10 cellular contexts compared by ENCODE assay signal in the genomic region with DNA sequence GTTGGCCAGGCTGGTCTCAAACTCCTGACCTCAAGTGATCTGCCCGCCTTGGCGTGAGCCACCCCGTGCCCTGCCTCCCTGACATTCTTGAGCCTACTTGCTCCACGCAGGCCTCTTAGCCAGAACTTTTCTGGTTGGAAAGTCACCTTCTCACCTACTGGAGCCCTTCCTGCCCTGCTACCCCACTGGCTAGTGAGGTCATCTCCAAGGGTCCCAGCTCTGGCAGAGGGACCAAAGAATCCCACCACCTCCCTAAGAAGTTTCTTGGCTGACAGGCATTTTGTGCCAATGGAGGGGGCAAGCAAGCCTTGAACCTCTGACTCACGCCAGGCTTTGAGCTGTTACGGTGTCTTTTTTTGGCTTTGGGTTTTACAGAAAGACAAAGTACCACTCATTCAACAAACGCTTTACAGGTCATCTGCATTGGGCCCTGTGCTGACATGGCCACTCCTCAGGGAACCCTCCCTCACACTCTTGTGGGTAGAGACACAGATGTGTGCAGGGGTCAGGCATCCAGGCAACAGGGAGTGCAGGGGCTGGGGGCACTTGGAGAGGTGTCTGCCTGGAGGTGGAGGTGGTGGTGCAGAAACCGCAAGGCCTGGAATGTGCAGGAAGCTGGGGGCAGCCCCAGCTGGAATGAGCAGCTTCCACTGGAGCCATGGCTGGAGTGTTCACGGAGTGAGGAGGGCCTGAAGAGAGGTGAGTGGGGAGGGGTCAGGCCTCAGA. TPM values are rescaled to one million over a fixed set of nuclear protein-coding genes. Genes with fewer than 3 reads are reported as not detected.
DNase-seq lines count a peak whose midpoint lies in the region; ATAC-seq, FAIRE-seq and TF ChIP-seq lines count a peak whose summit lies in the region.
"Had no signal": no experiment of that assay in that cellular context is flagged by ENCODE, and none has a peak within 500 bp of the region (broad histone marks: within the 10 kb centered on the region; RNA-seq: fewer than 3 reads in every experiment).

No MANE protein-coding gene starts in this region.

- no peak for DNase-seq in CD4-positive, alpha-beta memory T cell
- DNase-seq in K562 (ENCODE audit: extremely low read depth in 1 of 4, low spot score in 3 of 4) (no peak), SK-N-SH (no peak), NCI-H187 (lab: John Stamatoyannopoulos, UW) (no peak), HPDE6-E6E7 (ENCODE audit: extremely low spot score) (no peak), GM10266 (ENCODE audit: extremely low spot score) (no peak)
- DNase-seq: KG1, SHP77 treated with DMSO at 0.1 percent for 48 hours had no signal

- peaks cover 3% of the 10 kb centered on the region for H3F3A ChIP-seq in SK-N-SH (replicated peaks; ENCODE audit: insufficient read depth)

- TF ChIP-seq CTCF in KMS-11 (conservative IDR thresholded peaks at IDR 0.05; ENCODE audit: low read depth, low read length) (no peak), K562 (IDR thresholded peaks at IDR 0.05 in 2 of 3, conservative IDR thresholded peaks at IDR 0.05 in 1 of 3; ENCODE audit: insufficient read depth in 2 of 3, low read depth in 1 of 3, low read length in 3 of 3) (no peak), nephron (IDR thresholded peaks at IDR 0.05; ENCODE audit: unreplicated experiment in 3 of 3) (no peak), SK-N-SH (IDR thresholded peaks at IDR 0.05) (no peak), GM10266 (IDR thresholded peaks at IDR 0.05; ENCODE audit: control insufficient read depth, insufficient read depth, low read depth, missing control alignments) (no peak)

- 91% methylated on average over 8 of the region's 9 CpGs for WGBS in K562 (ENCODE audit: insufficient coverage, low coverage, missing lambda C conversion rate)
- 93% methylated on average over 9 of the region's 9 CpGs for WGBS in SK-N-SH (ENCODE audit: low lambda C conversion rate)

- no peak overlapping the region for H3K27ac ChIP-seq in CD4-positive, alpha-beta memory T cell (ENCODE audit: low read depth, low read length)
- H3K27ac ChIP-seq in KMS-11 (peak overlapping the region; percentile 90; the same call in 1 of the 2 replicates), K562 (ENCODE audit: extremely low read depth, low read depth, low read length) (no peak overlapping the region), SK-N-SH (ENCODE audit: low read depth in 2 of 2, low read length in 1 of 2) (no peak overlapping the region)

- H3K9ac ChIP-seq in KMS-11 (no peak overlapping the region), K562 (ENCODE audit: insufficient read depth in 1 of 2, low read depth in 2 of 2, low read length in 2 of 2) (peak overlapping the region in 1 of 2 experiments; percentile 91; a peak in 2 of 4 replicates), SK-N-SH (no peak overlapping the region)

- H2AFZ ChIP-seq in KMS-11 (ENCODE audit: low read depth) (no peak overlapping the region; the same call in 1 of the 2 replicates), K562 (ENCODE audit: low read depth, low read length) (peak overlapping the region; percentile 90; the same call in 1 of the 2 replicates), SK-N-SH (ENCODE audit: low read depth) (no peak overlapping the region)

- TF ChIP-seq RAD21 in K562 (CRISPR knock-in tag; conservative IDR thresholded peaks at IDR 0.05 in 1 of 2, IDR thresholded peaks at IDR 0.05 in 1 of 2) (no peak), SK-N-SH (IDR thresholded peaks at IDR 0.05; ENCODE audit: low read length) (no peak)

- BruUV-seq in K562 (replicated peaks; lab: Mats Ljungman, UMichigan) = no TSS peak

- H3K27ac Mint-ChIP-seq in CD4-positive, alpha-beta memory T cell = peak overlapping the region in 5 of 7 donors; percentile 53 to 100 (median 70)
- peak overlapping the region in 1 of 3 experiments; percentile 37 for H3K27ac Mint-ChIP-seq in nephron

- peaks cover 0 to 13% (median 0%) of the 10 kb centered on the region in 8 donors for H3K9me3 Mint-ChIP-seq in CD4-positive, alpha-beta memory T cell
- no peaks in the 10 kb centered on the region for H3K9me3 Mint-ChIP-seq in nephron

- TF ChIP-seq POLR2A in K562 (conservative IDR thresholded peaks at IDR 0.05) = no peak

- no peaks in the 10 kb centered on the region for H3K79me2 ChIP-seq in KMS-11 (ENCODE audit: insufficient read depth, low read depth)
- no peaks in the 10 kb centered on the region for H3K79me2 ChIP-seq in K562 (ENCODE audit: control insufficient read depth, insufficient read depth, low read length)
- H3K79me2 ChIP-seq in SK-N-SH (ENCODE audit: insufficient read depth) = no peaks in the 10 kb centered on the region

- no peaks in the 10 kb centered on the region for H3K9me3 ChIP-seq in CD4-positive, alpha-beta memory T cell (ENCODE audit: control insufficient read depth in 1 of 2, low read length in 2 of 2)
- H3K9me3 ChIP-seq in K562 (replicated peaks; ENCODE audit: control insufficient read depth, insufficient read depth, low read depth, low read length) = no peaks in the 10 kb centered on the region
- H3K9me3 ChIP-seq in SK-N-SH = no peaks in the 10 kb centered on the region

- H3K36me3 Mint-ChIP-seq in CD4-positive, alpha-beta memory T cell = peaks cover 0 to 14% of the 10 kb centered on the region in 2 donors
- H3K36me3 Mint-ChIP-seq in nephron (ENCODE audit: low read depth) = no peaks in the 10 kb centered on the region

- H3K9me1 ChIP-seq in K562 (ENCODE audit: control insufficient read depth, insufficient read depth, low read length) = no peaks in the 10 kb centered on the region

- H3K4me3 Mint-ChIP-seq in CD4-positive, alpha-beta memory T cell = peak overlapping the region in 7 of 8 donors; percentile 12 to 96 (median 63)
- H3K4me3 Mint-ChIP-seq in nephron = peak overlapping the region; percentile 90 to 99 (median 96)

- H3K4me1 Mint-ChIP-seq in CD4-positive, alpha-beta memory T cell = peaks cover 27 to 60% (median 44%) of the 10 kb centered on the region in 4 donors
- H3K4me1 Mint-ChIP-seq in nephron = peaks cover 8% of the 10 kb centered on the region

- intact Hi-C loops in CD4-positive, alpha-beta memory T cell (cut with micrococcal nuclease) = no loop called here
- intact Hi-C loops in K562 (cut with micrococcal nuclease) = no loop called here

- POLR2A ChIA-PET in CD4-positive, alpha-beta memory T cell (lab: Charles Lee; ENCODE audit: partially characterized antibody) = interaction anchor here (2.7 to 4.8 kb wide), 2 partner anchors 25 to 55 kb away, joined by 11 to 48 read pairs; no protein-coding TSS in a partner anchor
- POLR2A ChIA-PET in K562 (lab: Yijun Ruan, JAX) (interaction anchor here (0.6 to 1.4 kb wide), 4 partner anchors 12 to 32 kb away, joined by 3 to 4 read pairs (median 3); no protein-coding TSS in a partner anchor), SK-N-SH (lab: Yijun Ruan, JAX) (no interaction called here)

- CTCF ChIA-PET in CD4-positive, alpha-beta memory T cell (lab: Charles Lee; ENCODE audit: partially characterized antibody) = interaction anchor here (0.6 to 3.1 kb wide), 4 partner anchors 22 to 342 kb away, joined by 3 to 45 read pairs (median 18); no protein-coding TSS in a partner anchor
- CTCF ChIA-PET in K562 (lab: Yijun Ruan, JAX; ENCODE audit: low intra/inter-chr PET ratio) = no interaction called here
- CTCF ChIA-PET in SK-N-SH (lab: Yijun Ruan, JAX) = interaction anchor here (0.6 to 5.5 kb wide), 7 partner anchors 9 to 671 kb away, joined by 3 to 91 read pairs (median 3); partner anchors contain the start of gene WNT11

- ATAC-seq in K562 = no peak

- H4K20me1 ChIP-seq in KMS-11 (ENCODE audit: insufficient read depth) = no peaks in the 10 kb centered on the region
- no peaks in the 10 kb centered on the region for H4K20me1 ChIP-seq in K562 (replicated peaks; ENCODE audit: control insufficient read depth, insufficient read depth, low read length)
- H4K20me1 ChIP-seq in SK-N-SH (ENCODE audit: insufficient read depth) = no peaks in the 10 kb centered on the region; the same call in 1 of the 2 replicates

- H3K27me3 Mint-ChIP-seq in CD4-positive, alpha-beta memory T cell = peaks cover 0 to 9% of the 10 kb centered on the region in 2 donors
- H3K27me3 Mint-ChIP-seq in nephron (ENCODE audit: low read depth) = peaks cover 37% of the 10 kb centered on the region

- H3K9me2 ChIP-seq in SK-N-SH = no peaks in the 10 kb centered on the region

- no peaks in the 10 kb centered on the region for H3K27me3 ChIP-seq in CD4-positive, alpha-beta memory T cell (ENCODE audit: insufficient read depth, low read length)
- H3K27me3 ChIP-seq in KMS-11 (ENCODE audit: insufficient read depth, low read depth) (no peaks in the 10 kb centered on the region), K562 (ENCODE audit: control insufficient read depth in 2 of 2, insufficient read depth in 2 of 2, low read length in 2 of 2) (no peaks in the 10 kb centered on the region), SK-N-SH (ENCODE audit: insufficient read depth) (no peaks in the 10 kb centered on the region)

- FAIRE-seq in K562 (lab: Jason Lieb, UNC) = no peak

- in situ Hi-C loops in K562 (cut with MboI) = no loop called here

- H3K4me2 ChIP-seq in KMS-11 = peak overlapping the region; percentile 72; the same call in 1 of the 2 replicates
- no peak overlapping the region for H3K4me2 ChIP-seq in K562 (ENCODE audit: insufficient read depth, low read length)
- H3K4me2 ChIP-seq in SK-N-SH = no peak overlapping the region

- peaks cover 42% of the 10 kb centered on the region for H3K4me1 ChIP-seq in CD4-positive, alpha-beta memory T cell (ENCODE audit: insufficient read depth, low read length)
- H3K4me1 ChIP-seq in KMS-11 (ENCODE audit: low read depth, poor library complexity, severe bottlenecking) (peaks cover 70% of the 10 kb centered on the region), K562 (replicated peaks in 1 of 2; ENCODE audit: control insufficient read depth in 2 of 2, insufficient read depth in 2 of 2, low read length in 2 of 2) (peaks cover 14 to 29% of the 10 kb centered on the region in 2 experiments), SK-N-SH (ENCODE audit: control insufficient read depth in 1 of 2, insufficient read depth in 2 of 2, low read depth in 1 of 2, low read length in 1 of 2) (peaks cover 0 to 35% of the 10 kb centered on the region in 2 experiments; a peak in 2 of 4 replicates)

- no peaks in the 10 kb centered on the region for H3K36me3 ChIP-seq in CD4-positive, alpha-beta memory T cell (ENCODE audit: insufficient read depth, low read length)
- no peaks in the 10 kb centered on the region for H3K36me3 ChIP-seq in KMS-11 (ENCODE audit: insufficient read depth)
- H3K36me3 ChIP-seq in K562 (ENCODE audit: control insufficient read depth, insufficient read depth, low read length) = no peaks in the 10 kb centered on the region
- no peaks in the 10 kb centered on the region for H3K36me3 ChIP-seq in SK-N-SH (replicated peaks in 1 of 2; ENCODE audit: control insufficient read depth in 1 of 2, insufficient read depth in 2 of 2, low read length in 1 of 2)

- no peak overlapping the region for H3K4me3 ChIP-seq in CD4-positive, alpha-beta memory T cell (ENCODE audit: low read length in 2 of 2)
- H3K4me3 ChIP-seq in KMS-11 (IDR thresholded peaks at IDR 0.05; ENCODE audit: insufficient read depth, low read depth, low read length) (no peak overlapping the region), K562 (no peak overlapping the region), SK-N-SH (ENCODE audit: low read depth in 2 of 2, low read length in 1 of 2) (no peak overlapping the region)

- TF ChIP-seq EP300 in K562 (IDR thresholded peaks at IDR 0.05; ENCODE audit: low read length) = no peak
- TF ChIP-seq EP300 in SK-N-SH (IDR thresholded peaks at IDR 0.05; ENCODE audit: borderline replicate concordance in 1 of 2, low read depth in 1 of 2, low read length in 1 of 2) = no peak

RNA-seq across cellular contexts. Expression of gene WNT11, which starts 27.1 kb away (rescaled TPM):
- total RNA-seq in CD4-positive, alpha-beta memory T cell = under 1 TPM in 1 of 2 experiments, not detected in 1; 0.93 TPM
- polyA plus RNA-seq in CD4-positive, alpha-beta memory T cell = under 1 TPM in 1 of 2 donors, not detected in 1; 0.16 TPM
- total RNA-seq in K562 (2011; cell fraction: chromatin; rRNA removed; ENCODE audit: low replicate concordance) = 0.28 and 0.58 TPM in 2 replicates
- total RNA-seq in K562 (2011; cell fraction: nucleolus; rRNA removed) = 0.33 and 1.1 TPM in 2 replicates
- total RNA-seq in K562 (2011; cell fraction: nucleoplasm; rRNA removed) = 0.37 and 0.53 TPM in 2 replicates
- not detected in 2 replicates for total RNA-seq in K562 (2014; rRNA removed)
- not detected in 2 replicates for total RNA-seq in K562 (2014; rRNA removed; fragmentation: Illumina TruSeq; extraction: Trizol)
- total RNA-seq in K562 (2015; rRNA removed; fragmentation: Illumina TruSeq; extraction: Trizol) = not detected in 2 replicates
- 0.09 TPM in 1 of 2 replicates, not detected in the other for total RNA-seq in K562 (2021)
- polyA plus RNA-seq in K562 (2011; rRNA removed) = 0.20 and 0.51 TPM in 2 replicates
- polyA plus RNA-seq in K562 (2011; cell fraction: cytosol; rRNA removed) = 0.69 and 1.4 TPM in 2 replicates
- polyA plus RNA-seq in K562 (2011; cell fraction: nucleus; rRNA removed) = 0.37 and 0.65 TPM in 2 replicates
- polyA plus RNA-seq in K562 (2012) = 0.22 and 0.37 TPM in 2 replicates
- polyA plus RNA-seq in K562 (2014; fragmentation: Illumina TruSeq; extraction: Trizol) = 0.12 TPM in 1 of 2 replicates, not detected in the other
- under 1 TPM in 1 of 2 experiments, not detected in 1; 0.03 TPM for polyA plus RNA-seq in K562 (2014; fragmentation: Nextera tagmentation; extraction: Ambion mirVana)
- polyA plus RNA-seq in K562 (2014; rRNA removed) = 0.05 TPM in 1 of 2 replicates, not detected in the other
- polyA minus RNA-seq in K562 (2011; rRNA and poly(A)+ RNA removed) = 0.28 TPM in 1 of 2 replicates, not detected in the other
- 1.8 TPM in 1 of 2 replicates, not detected in the other for polyA minus RNA-seq in K562 (2011; cell fraction: cytosol; rRNA and poly(A)+ RNA removed)
- polyA minus RNA-seq in K562 (2011; cell fraction: nucleus; rRNA and poly(A)+ RNA removed) = 0.56 TPM in 1 of 2 replicates, not detected in the other
- polyA plus RNA-seq in SK-N-SH (2012; rRNA removed) = 0.43 and 0.70 TPM in 2 replicates
- polyA plus RNA-seq in SK-N-SH (2012; cell fraction: cytosol; rRNA removed) = 0.21 and 0.33 TPM in 2 replicates
- 0.74 and 0.83 TPM in 2 replicates for polyA plus RNA-seq in SK-N-SH (2012; cell fraction: nucleus; rRNA removed)
